Comparison of ENCODE assay signal across 9 cellular contexts in the genomic region with DNA sequence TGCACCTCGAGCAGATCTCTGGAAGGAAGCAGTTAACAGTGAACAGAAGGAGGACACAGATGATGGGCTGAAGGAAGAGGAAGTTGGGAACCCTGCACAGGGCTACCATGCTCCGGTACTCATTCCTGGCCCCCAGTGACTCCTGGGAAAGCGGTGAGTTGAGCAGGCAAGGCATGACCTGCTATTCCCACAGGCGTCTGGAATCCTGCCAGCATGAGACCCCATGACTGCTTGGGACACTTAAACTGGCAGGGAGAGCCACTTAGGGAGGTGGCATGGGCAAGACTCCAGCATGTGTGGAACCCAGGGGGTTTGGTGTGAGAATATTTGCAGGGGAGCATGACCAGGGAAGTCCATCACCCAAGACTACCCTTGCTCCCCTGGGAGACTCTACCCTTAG.
"Had no signal": no experiment of that assay in that cellular context is flagged by ENCODE, and none has a peak within 500 bp of the region (broad histone marks: within the 10 kb centered on the region; RNA-seq: fewer than 3 reads in every experiment).

No MANE protein-coding gene starts in this region.

- H3K4me1 Mint-ChIP-seq: IgD-negative memory B cell had no signal

- H3K4me2 ChIP-seq: KMS-11 had no signal

- H3K27me3 Mint-ChIP-seq: IgD-negative memory B cell had no signal

- DNase-seq: IMR-90, KBM-7, KG1 had no signal

- H3K9ac ChIP-seq: KMS-11 had no signal

- H3K27ac ChIP-seq: HL-60, KMS-11 had no signal

- H3K36me3 Mint-ChIP-seq: IgD-negative memory B cell had no signal

- H3K27ac Mint-ChIP-seq: IgD-negative memory B cell had no signal

- FAIRE-seq: HepG2, HTR-8/SVneo, K562 had no signal

- H3K4me3 Mint-ChIP-seq: IgD-negative memory B cell had no signal

- H3K4me3 ChIP-seq: K562 had no signal
